In genomic region chr5:134592141-134592746, GRCh38 we compare ENCODE assay signal across 13 cellular contexts. TPM values are rescaled to one million over a fixed set of nuclear protein-coding genes. Genes with fewer than 3 reads are reported as not detected.
DNase-seq lines count a peak whose midpoint lies in the region; ATAC-seq, FAIRE-seq and TF ChIP-seq lines count a peak whose summit lies in the region.
"Had no signal": no experiment of that assay in that cellular context is flagged by ENCODE, and none has a peak within 500 bp of the region (broad histone marks: within the 10 kb centered on the region; RNA-seq: fewer than 3 reads in every experiment).

No MANE protein-coding gene starts in this region.

- FAIRE-seq in pancreas (lab: Jason Lieb, UNC), result no peak
- FAIRE-seq in RCC 7860 (lab: Jason Lieb, UNC), result no peak
- FAIRE-seq: endometrium had no signal

- H3K9me3 Mint-ChIP-seq in naive thymus-derived CD8-positive, alpha-beta T cell, result no peaks in the 10 kb centered on the region
- H3K9me3 Mint-ChIP-seq: activated T-helper 1 cell treated with anti-CD3 and anti-CD28 coated beads, Interleukin-12 subunit alpha, Interleukin-12 subunit beta, Interleukin-2, Interleukin-4 antibody, amounts not matched to agents 30 ng/mL and 10 ng/mL and 1 ng/mL, durations not matched to agents 14 hours and 24 hours and 36 hours; naive B cell had no signal

- TF ChIP-seq CTCF in fibroblast of the aortic adventitia (IDR thresholded peaks at IDR 0.05; ENCODE audit: insufficient read depth, low read length) (no peak), pancreas (IDR thresholded peaks at IDR 0.05) (no peak)

- H3K4me1 Mint-ChIP-seq in naive thymus-derived CD8-positive, alpha-beta T cell, result peaks cover 0 to 1% (median 0%) of the 10 kb centered on the region in 4 donors

- H3K36me3 ChIP-seq in pancreas, result no peaks in the 10 kb centered on the region
- H3K36me3 ChIP-seq: MG63 had no signal

- intact Hi-C loops in pancreas (cut with DNase I), result no loop called here

- H3K27ac Mint-ChIP-seq in naive thymus-derived CD8-positive, alpha-beta T cell, result no peak overlapping the region
- H3K27ac Mint-ChIP-seq: activated T-helper 1 cell treated with anti-CD3 and anti-CD28 coated beads, Interleukin-12 subunit alpha, Interleukin-12 subunit beta, Interleukin-2, Interleukin-4 antibody, amounts not matched to agents 30 ng/mL and 10 ng/mL and 1 ng/mL, durations not matched to agents 14 hours and 24 hours and 36 hours had no signal

- peak; percentile 48 for ATAC-seq in GM18511 (IDR thresholded peaks at IDR 0.05; ENCODE audit: unreplicated experiment)
- peak; percentile 61 to 81 (median 64) for ATAC-seq in pancreas
- ATAC-seq in naive thymus-derived CD8-positive, alpha-beta T cell, result no peak
- no peak for ATAC-seq in GM18870 (IDR thresholded peaks at IDR 0.05; ENCODE audit: unreplicated experiment)
- no peak for ATAC-seq in GM18502 (IDR thresholded peaks at IDR 0.05; ENCODE audit: poor library complexity, unreplicated experiment)

- peaks cover 0 to 7% (median 0%) of the 10 kb centered on the region in 5 donors for H3K27me3 Mint-ChIP-seq in naive thymus-derived CD8-positive, alpha-beta T cell

- DNase-seq in NCI-H69 (lab: John Stamatoyannopoulos, UW) (peak; percentile 10), fibroblast of the aortic adventitia (ENCODE audit: low read depth) (peak; percentile 48), pancreas (no peak), RCC 7860 (ENCODE audit: low spot score) (no peak)
- no peak for DNase-seq in naive thymus-derived CD8-positive, alpha-beta T cell
- DNase-seq: MG63, naive B cell, SW 1271 had no signal

- no peak overlapping the region for H3K4me3 Mint-ChIP-seq in naive thymus-derived CD8-positive, alpha-beta T cell
- H3K4me3 Mint-ChIP-seq: activated T-helper 1 cell treated with anti-CD3 and anti-CD28 coated beads, Interleukin-12 subunit alpha, Interleukin-12 subunit beta, Interleukin-2, Interleukin-4 antibody, amounts not matched to agents 30 ng/mL and 10 ng/mL and 1 ng/mL, durations not matched to agents 14 hours and 24 hours and 36 hours; naive B cell had no signal

- H3K9me3 ChIP-seq in pancreas, result no peaks in the 10 kb centered on the region

- H3K36me3 Mint-ChIP-seq in naive thymus-derived CD8-positive, alpha-beta T cell, result no peaks in the 10 kb centered on the region
- H3K36me3 Mint-ChIP-seq: naive B cell had no signal

- peak overlapping the region in 1 of 4 donors; percentile 39 for H3K27ac ChIP-seq in pancreas

- POLR2A ChIA-PET in naive thymus-derived CD8-positive, alpha-beta T cell (lab: Charles Lee), result no interaction called here

- H3K27me3 ChIP-seq in pancreas, result no peaks in the 10 kb centered on the region
- H3K27me3 ChIP-seq: MG63 had no signal

- H3K4me3 ChIP-seq in fibroblast of the aortic adventitia (ENCODE audit: low read depth, low read length) (no peak overlapping the region), pancreas (no peak overlapping the region)
- H3K4me3 ChIP-seq: MG63 had no signal

- H3K4me1 ChIP-seq in pancreas, result no peaks in the 10 kb centered on the region

- WGBS in pancreas, 2 donors, result 36 to 45% methylated on average over 7 of the region's 7 CpGs

RNA-seq across cellular contexts. Expression of gene SAR1B, which starts 40.4 kb away (rescaled TPM):
- total RNA-seq in fibroblast of the aortic adventitia (ENCODE audit: low replicate concordance) (88.4 and 133 TPM in 2 replicates), pancreas (10 to 100 TPM; 31.6 to 42.8 (median 39.5) TPM)
- polyA plus RNA-seq in pancreas, result 10 to 100 TPM; 11.1 to 21.2 TPM
- total RNA-seq in naive thymus-derived CD8-positive, alpha-beta T cell, result 10 to 100 TPM; 40.0 to 49.2 TPM
- 10 to 100 TPM; 29.9 to 35.5 (median 34.8) TPM for polyA plus RNA-seq in naive thymus-derived CD8-positive, alpha-beta T cell

RNA-seq across cellular contexts. Expression of gene SEC24A, which starts 56.3 kb away (rescaled TPM):
- total RNA-seq in fibroblast of the aortic adventitia (ENCODE audit: low replicate concordance), result 9.0 and 35.2 TPM in 2 replicates
- 10 to 100 TPM in 4 of 6 donors, 1 to 10 TPM in 2; 9.4 to 18.1 (median 11.5) TPM for total RNA-seq in pancreas
- polyA plus RNA-seq in pancreas, result 1 to 10 TPM; 3.4 to 4.4 TPM
- 10 to 100 TPM; 16.2 to 17.2 TPM for total RNA-seq in naive thymus-derived CD8-positive, alpha-beta T cell
- 1 to 10 TPM; 4.0 to 7.7 (median 7.1) TPM for polyA plus RNA-seq in naive thymus-derived CD8-positive, alpha-beta T cell

Comparison
In these comparisons a context has a peak if more than half of its experiments do, and no peak if none do; other contexts are left out.
1. ATAC-seq: peak in GM18511 (single experiment) and pancreas (4 of 4); none in naive thymus-derived CD8-positive, alpha-beta T cell (0 of 2), GM18870 (single experiment) and GM18502 (single experiment).
2. DNase-seq: peak in NCI-H69 (single experiment) and fibroblast of the aortic adventitia (single experiment); none in pancreas (0 of 6), RCC 7860 (single experiment) and naive thymus-derived CD8-positive, alpha-beta T cell (0 of 10).